8 cellular contexts compared by ENCODE assay signal in the genomic region with DNA sequence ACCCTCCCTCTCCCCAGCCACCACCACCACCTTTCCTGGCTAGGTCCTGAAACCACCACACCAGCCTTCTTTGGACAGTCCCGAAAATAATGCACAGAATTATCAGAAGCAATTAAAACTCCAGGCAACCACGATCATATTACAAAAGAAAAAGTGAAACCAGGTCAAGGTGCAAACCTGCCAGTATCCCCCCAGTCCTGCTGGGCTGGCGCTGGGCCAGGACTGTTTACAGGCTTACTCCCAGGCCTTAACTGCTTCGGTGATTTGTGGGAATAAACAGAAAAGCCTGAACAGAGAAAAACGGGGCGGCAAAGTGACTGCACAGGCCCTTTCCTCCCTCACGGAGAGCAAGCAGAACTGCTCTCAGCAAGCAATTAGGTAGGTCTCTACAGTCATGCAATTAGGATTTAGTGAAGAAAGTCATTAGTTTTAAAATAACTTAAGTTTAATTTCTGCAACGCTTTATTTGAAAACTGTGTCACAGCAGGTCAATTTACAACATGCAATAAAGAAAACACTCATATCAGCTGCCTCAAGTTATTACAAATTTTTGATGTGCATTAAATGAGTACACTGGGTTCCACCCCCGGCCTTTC. TPM values are rescaled to one million over a fixed set of nuclear protein-coding genes. Genes with fewer than 3 reads are reported as not detected.
A peak's percentile ranks its signal among the peaks of the same experiment; 100 is the strongest.
DNase-seq lines count a peak whose midpoint lies in the region; ATAC-seq, FAIRE-seq and TF ChIP-seq lines count a peak whose summit lies in the region.

No MANE protein-coding gene starts in this region.

- TF ChIP-seq CTCF in RWPE2 (IDR thresholded peaks at IDR 0.05; ENCODE audit: poor library complexity, severe bottlenecking): no peak
- no peak for TF ChIP-seq CTCF in K562 (IDR thresholded peaks at IDR 0.05 in 2 of 3, conservative IDR thresholded peaks at IDR 0.05 in 1 of 3; ENCODE audit: insufficient read depth in 2 of 3, low read depth in 1 of 3, low read length in 3 of 3)

- CTCF ChIA-PET in K562 (lab: Yijun Ruan, JAX; ENCODE audit: low intra/inter-chr PET ratio): interaction anchor here (1.2 kb wide), 1 partner anchor 132 kb away, joined by 3 read pairs; no protein-coding TSS in a partner anchor

- no peak overlapping the region for H2AFZ ChIP-seq in K562 (ENCODE audit: low read depth, low read length)

- H3K9ac ChIP-seq in K562 (ENCODE audit: insufficient read depth in 1 of 2, low read depth in 2 of 2, low read length in 2 of 2): peak overlapping the region; percentile 32 to 90

- no peak for ATAC-seq in RWPE2 (ENCODE audit: low read depth)
- no peak for ATAC-seq in K562

- H3K36me3 ChIP-seq in RWPE2 (ENCODE audit: low read depth) (no peaks in the 10 kb centered on the region), K562 (ENCODE audit: control insufficient read depth, insufficient read depth, low read length) (no peaks in the 10 kb centered on the region)

- H3K4me3 ChIP-seq in RWPE2 (ENCODE audit: severe bottlenecking) (peak overlapping the region; percentile 63), K562 (peak overlapping the region; percentile 53)

- H3K27ac ChIP-seq in RWPE2 (ENCODE audit: poor library complexity, severe bottlenecking) (no peak overlapping the region), K562 (ENCODE audit: extremely low read depth, low read depth, low read length) (peak overlapping the region; percentile 54; the same call in 1 of the 3 replicates)

- FAIRE-seq in K562 (lab: Jason Lieb, UNC): peak; percentile 44

- DNase-seq in activated T-cell treated with anti-CD3 and anti-CD28 coated beads for 1 hour (ENCODE audit: low read depth): peak; percentile 23
- no peak for DNase-seq in activated T-cell treated with anti-CD3 and anti-CD28 coated beads for 4 hours
- no peak for DNase-seq in RWPE2 (ENCODE audit: low spot score)
- DNase-seq in K562 (ENCODE audit: extremely low read depth in 1 of 4, low spot score in 3 of 4): peak in 2 of 4 experiments; percentile 10 to 51
- DNase-seq in kidney tubule cell (ENCODE audit: low spot score): peak; percentile 37
- peak; percentile 28 to 37 for DNase-seq in stimulated activated CD4-positive, alpha-beta T cell treated with anti-CD3 and anti-CD28 coated beads, Interleukin-4, amount 100 ng/mL, for 4 hours
- DNase-seq in NCI-H1930 (lab: John Stamatoyannopoulos, UW): no peak
- DNase-seq in NK-92 treated with Interleukin-12 subunit alpha and Interleukin-12 subunit beta, amount 100 ng/mL, for 24 hours (lab: John Stamatoyannopoulos, UW): no peak

- no peaks in the 10 kb centered on the region for H3K9me1 ChIP-seq in K562 (ENCODE audit: control insufficient read depth, insufficient read depth, low read length)

- peaks cover 51% of the 10 kb centered on the region for H3K79me2 ChIP-seq in K562 (ENCODE audit: control insufficient read depth, insufficient read depth, low read length)

- H3K4me2 ChIP-seq in K562 (ENCODE audit: insufficient read depth, low read length): peak overlapping the region; percentile 61

- no peak for TF ChIP-seq POLR2A in K562 (conservative IDR thresholded peaks at IDR 0.05)

- H3K4me1 ChIP-seq in RWPE2 (ENCODE audit: insufficient read depth, poor library complexity, severe bottlenecking) (peaks cover 4% of the 10 kb centered on the region), K562 (replicated peaks in 1 of 2; ENCODE audit: control insufficient read depth in 2 of 2, insufficient read depth in 2 of 2, low read length in 2 of 2) (peaks cover 3 to 15% of the 10 kb centered on the region in 2 experiments; a peak in 4 of 5 replicates)

- in situ Hi-C loops in K562 (cut with MboI): no loop called here

- no peak for TF ChIP-seq RAD21 in K562 (CRISPR knock-in tag; conservative IDR thresholded peaks at IDR 0.05 in 1 of 2, IDR thresholded peaks at IDR 0.05 in 1 of 2)

- peaks cover 4% of the 10 kb centered on the region; the same call in 1 of the 2 replicates for H4K20me1 ChIP-seq in K562 (replicated peaks; ENCODE audit: control insufficient read depth, insufficient read depth, low read length)

- H3K9me3 ChIP-seq in RWPE2 (ENCODE audit: severe bottlenecking): no peaks in the 10 kb centered on the region
- H3K9me3 ChIP-seq in K562 (replicated peaks; ENCODE audit: control insufficient read depth, insufficient read depth, low read depth, low read length): no peaks in the 10 kb centered on the region

- intact Hi-C loops in K562 (cut with micrococcal nuclease): loop anchor here (5.0 to 10.0 kb wide), 2 partner anchors 75 to 132 kb away; no protein-coding TSS in a partner anchor

- WGBS in K562 (ENCODE audit: insufficient coverage, low coverage, missing lambda C conversion rate): 2% methylated on average over 9 of the region's 9 CpGs

- TSS peak; percentile 75 for BruUV-seq in K562 (replicated peaks; lab: Mats Ljungman, UMichigan)

- H3K27me3 ChIP-seq in RWPE2 (ENCODE audit: insufficient read depth, poor library complexity, severe bottlenecking) (no peaks in the 10 kb centered on the region), K562 (ENCODE audit: control insufficient read depth in 2 of 2, insufficient read depth in 2 of 2, low read length in 2 of 2) (no peaks in the 10 kb centered on the region)

- TF ChIP-seq EP300 in K562 (IDR thresholded peaks at IDR 0.05; ENCODE audit: low read length): no peak

- POLR2A ChIA-PET in K562 (lab: Yijun Ruan, JAX): no interaction called here

TF ChIP-seq in K562, 482 proteins besides CTCF, POLR2A, EP300 and RAD21:
- TF ChIP-seq NFIC (IDR thresholded peaks at IDR 0.05) (peak; percentile 92), SMC3 (conservative IDR thresholded peaks at IDR 0.05; ENCODE audit: insufficient read depth, low read depth, low read length) (no peak), POLR3G (IDR thresholded peaks at IDR 0.05; ENCODE audit: extremely low read depth, insufficient read length, insufficient replicate concordance) (no peak), MAFF (IDR thresholded peaks at IDR 0.05; ENCODE audit: low read length) (no peak)
- TF ChIP-seq, protein P1, sequence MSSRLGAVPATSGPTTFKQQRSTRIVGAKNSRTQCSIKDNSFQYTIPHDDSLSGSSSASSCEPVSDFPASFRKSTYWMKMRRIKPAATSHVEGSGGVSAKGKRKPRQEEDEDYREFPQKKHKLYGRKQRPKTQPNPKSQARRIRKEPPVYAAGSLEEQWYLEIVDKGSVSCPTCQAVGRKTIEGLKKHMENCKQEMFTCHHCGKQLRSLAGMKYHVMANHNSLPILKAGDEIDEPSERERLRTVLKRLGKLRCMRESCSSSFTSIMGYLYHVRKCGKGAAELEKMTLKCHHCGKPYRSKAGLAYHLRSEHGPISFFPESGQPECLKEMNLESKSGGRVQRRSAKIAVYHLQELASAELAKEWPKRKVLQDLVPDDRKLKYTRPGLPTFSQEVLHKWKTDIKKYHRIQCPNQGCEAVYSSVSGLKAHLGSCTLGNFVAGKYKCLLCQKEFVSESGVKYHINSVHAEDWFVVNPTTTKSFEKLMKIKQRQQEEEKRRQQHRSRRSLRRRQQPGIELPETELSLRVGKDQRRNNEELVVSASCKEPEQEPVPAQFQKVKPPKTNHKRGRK (tag; IDR thresholded peaks at IDR 0.05): no peak

RNA-seq across cellular contexts. Expression of a gene that starts 1.3 kb away (rescaled TPM):
- 95.1 and 129 TPM in 2 replicates for total RNA-seq in K562 (2011; cell fraction: chromatin; rRNA removed; ENCODE audit: low replicate concordance)
- total RNA-seq in K562 (2011; cell fraction: nucleolus; rRNA removed): 48.4 and 51.1 TPM in 2 replicates
- total RNA-seq in K562 (2011; cell fraction: nucleoplasm; rRNA removed): 59.2 and 71.1 TPM in 2 replicates
- total RNA-seq in K562 (2014; rRNA removed) (4.9 and 5.3 TPM in 2 replicates), K562 (2014; rRNA removed; fragmentation: Illumina TruSeq; extraction: Trizol) (2.8 and 3.6 TPM in 2 replicates), K562 (2015; rRNA removed; fragmentation: Illumina TruSeq; extraction: Trizol) (4.3 and 6.0 TPM in 2 replicates), K562 (2021) (17.1 and 20.2 TPM in 2 replicates)
- polyA plus RNA-seq in K562 (2011; rRNA removed) (2.8 and 4.8 TPM in 2 replicates), K562 (2014; fragmentation: Illumina TruSeq; extraction: Trizol) (7.6 and 8.1 TPM in 2 replicates), K562 (2014; fragmentation: Nextera tagmentation; extraction: Ambion mirVana) (under 1 TPM; 0.11 to 0.21 TPM), K562 (2014; rRNA removed) (4.0 and 8.2 TPM in 2 replicates)
- 5.2 and 5.9 TPM in 2 replicates for polyA plus RNA-seq in K562 (2011; cell fraction: cytosol; rRNA removed)
- 27.3 and 36.9 TPM in 2 replicates for polyA plus RNA-seq in K562 (2011; cell fraction: nucleus; rRNA removed)
- 3.5 and 5.6 TPM in 2 replicates for polyA plus RNA-seq in K562 (2012)
- polyA minus RNA-seq in K562 (2011; rRNA and poly(A)+ RNA removed): 11.6 and 12.9 TPM in 2 replicates
- 12.5 and 13.4 TPM in 2 replicates for polyA minus RNA-seq in K562 (2011; cell fraction: cytosol; rRNA and poly(A)+ RNA removed)
- polyA minus RNA-seq in K562 (2011; cell fraction: nucleus; rRNA and poly(A)+ RNA removed): 32.2 and 34.9 TPM in 2 replicates

Comparison
In these comparisons a context has a peak if more than half of its experiments do, and no peak if none do; other contexts are left out.
1. DNase-seq: peak in activated T-cell treated with anti-CD3 and anti-CD28 coated beads for 1 hour (single experiment), kidney tubule cell (single experiment) and stimulated activated CD4-positive, alpha-beta T cell treated with anti-CD3 and anti-CD28 coated beads, Interleukin-4, amount 100 ng/mL, for 4 hours (2 of 2); none in activated T-cell treated with anti-CD3 and anti-CD28 coated beads for 4 hours (single experiment), RWPE2 (single experiment), NCI-H1930 (0 of 2) and NK-92 treated with Interleukin-12 subunit alpha and Interleukin-12 subunit beta, amount 100 ng/mL, for 24 hours (single experiment).